ENCODE assay signal across 20 cellular contexts in the genomic region with DNA sequence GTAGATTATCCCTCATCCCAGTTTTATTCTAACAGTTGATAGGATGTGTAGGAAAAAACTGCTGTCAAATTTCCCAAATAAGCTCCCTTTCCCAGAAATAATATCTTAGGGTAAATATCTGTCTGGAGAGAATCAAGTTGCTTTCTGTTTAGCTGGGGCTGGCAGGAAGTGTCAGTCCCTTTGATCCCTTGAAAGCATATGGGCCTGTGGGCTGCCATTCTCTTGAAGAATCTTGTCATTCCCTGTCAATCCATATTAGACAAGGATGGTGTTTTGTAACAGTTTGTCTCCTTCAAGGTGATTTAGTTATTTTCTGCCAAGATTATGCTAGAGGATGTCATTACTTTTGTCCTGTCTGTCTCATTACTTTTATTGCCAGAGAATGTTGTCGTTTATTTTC. TPM values are rescaled to one million over a fixed set of nuclear protein-coding genes. Genes with fewer than 3 reads are reported as not detected.
A peak's percentile ranks its signal among the peaks of the same experiment; 100 is the strongest.
DNase-seq lines count a peak whose midpoint lies in the region; ATAC-seq and TF ChIP-seq lines count a peak whose summit lies in the region.
"Had no signal": no experiment of that assay in that cellular context is flagged by ENCODE, and none has a peak within 500 bp of the region (broad histone marks: within the 10 kb centered on the region; RNA-seq: fewer than 3 reads in every experiment).

No MANE protein-coding gene starts in this region.

- H3K36me3 Mint-ChIP-seq in MCF 10A (ENCODE audit: insufficient read depth, unreplicated experiment) (no peaks in the 10 kb centered on the region), GM23338 (ENCODE audit: low read depth) (no peaks in the 10 kb centered on the region)
- H3K36me3 Mint-ChIP-seq: CD4-positive, CD25-positive, alpha-beta regulatory T cell had no signal

- CTCF ChIA-PET in mammary epithelial cell (lab: Charles Lee; ENCODE audit: low non-redundant PET) = no interaction called here
- CTCF ChIA-PET in MCF 10A (lab: Yijun Ruan, JAX) = interaction anchor here (1.1 kb wide), 1 partner anchor 38 kb away, joined by 3 read pairs; no protein-coding TSS in a partner anchor

- H3K36me3 ChIP-seq in mammary epithelial cell (ENCODE audit: insufficient read depth, low read length) (no peaks in the 10 kb centered on the region), GM23338 (ENCODE audit: insufficient read depth) (no peaks in the 10 kb centered on the region)
- H3K36me3 ChIP-seq: BE2C had no signal

- H3K4me2 ChIP-seq in mammary epithelial cell (ENCODE audit: insufficient read depth, low read depth, low read length) (no peak overlapping the region), GM23338 (no peak overlapping the region)

- no peak for TF ChIP-seq CTCF in mammary epithelial cell (conservative IDR thresholded peaks at IDR 0.05 in 1 of 2, IDR thresholded peaks at IDR 0.05 in 1 of 2; ENCODE audit: extremely low read depth in 1 of 2, insufficient read depth in 1 of 2, low read depth in 1 of 2, low read length in 2 of 2)
- TF ChIP-seq CTCF in MCF 10A (IDR thresholded peaks at IDR 0.05; ENCODE audit: unreplicated experiment) = no peak
- TF ChIP-seq CTCF in GM23338 (conservative IDR thresholded peaks at IDR 0.05; ENCODE audit: low read depth in 2 of 2) = no peak

- H4K20me1 ChIP-seq in mammary epithelial cell (ENCODE audit: insufficient read depth, low read length) (no peaks in the 10 kb centered on the region), GM23338 (replicated peaks; ENCODE audit: insufficient read depth) (no peaks in the 10 kb centered on the region)

- no peak for ATAC-seq in GM23338
- ATAC-seq: K562 had no signal

- 0% methylated on average over 1 of the region's 1 CpG for WGBS in mammary epithelial cell (ENCODE audit: low coverage, missing lambda C conversion rate)

- H3K9me3 Mint-ChIP-seq in MCF 10A (ENCODE audit: unreplicated experiment) (no peaks in the 10 kb centered on the region), GM23338 (no peaks in the 10 kb centered on the region)
- H3K9me3 Mint-ChIP-seq: CD8-positive, alpha-beta memory T cell; HFFc6 had no signal

- in situ Hi-C loops in mammary epithelial cell (cut with MboI; ENCODE audit: low sequenced_read_pairs in 2 of 2) = no loop called here

- POLR2A ChIA-PET in MCF 10A (lab: Yijun Ruan, JAX) = interaction anchor here (0.5 kb wide), 1 partner anchor 195 kb away, joined by 3 read pairs; no protein-coding TSS in a partner anchor

- peak overlapping the region; percentile 56 for H2AFZ ChIP-seq in mammary epithelial cell (ENCODE audit: low read depth, low read length)
- H2AFZ ChIP-seq in GM23338 = no peak overlapping the region
- H2AFZ ChIP-seq: GM23248 had no signal

- H3K4me1 ChIP-seq in mammary epithelial cell (ENCODE audit: insufficient read depth, low read length) = no peaks in the 10 kb centered on the region
- H3K4me1 ChIP-seq in GM23338 (ENCODE audit: insufficient read depth) = peaks cover 11% of the 10 kb centered on the region; the same call in 1 of the 2 replicates
- H3K4me1 ChIP-seq: BE2C had no signal

- H3K4me3 ChIP-seq in mammary epithelial cell (replicated peaks in 1 of 3; ENCODE audit: insufficient read depth in 1 of 3, low read depth in 2 of 3, low read length in 3 of 3) (no peak overlapping the region), GM23338 (no peak overlapping the region)
- H3K4me3 ChIP-seq: GM23248, K562 had no signal

- BruUV-seq in mammary epithelial cell (replicated peaks; lab: Mats Ljungman, UMichigan) (no TSS peak), MCF 10A (replicated peaks; lab: Mats Ljungman, UMichigan) (no TSS peak)

- H3K9me3 ChIP-seq in mammary epithelial cell (replicated peaks; ENCODE audit: insufficient read depth, low read length) = no peaks in the 10 kb centered on the region
- H3K9me3 ChIP-seq: BE2C had no signal

- intact Hi-C loops in mammary epithelial cell (cut with micrococcal nuclease) (no loop called here), MCF 10A (cut with micrococcal nuclease) (no loop called here)

- H3K27ac Mint-ChIP-seq in MCF 10A (ENCODE audit: low read depth, unreplicated experiment) = no peak overlapping the region
- H3K27ac Mint-ChIP-seq in GM23338 = no peak overlapping the region
- H3K27ac Mint-ChIP-seq: CD4-positive, CD25-positive, alpha-beta regulatory T cell; CD8-positive, alpha-beta memory T cell; HFFc6 had no signal

- H3K9ac ChIP-seq in mammary epithelial cell (ENCODE audit: insufficient read depth, low read length) = no peak overlapping the region
- H3K9ac ChIP-seq: GM23248 had no signal

- H3K4me3 Mint-ChIP-seq in MCF 10A (ENCODE audit: unreplicated experiment) = no peak overlapping the region
- H3K4me3 Mint-ChIP-seq in GM23338 = no peak overlapping the region
- H3K4me3 Mint-ChIP-seq: CD4-positive, CD25-positive, alpha-beta regulatory T cell; CD8-positive, alpha-beta memory T cell; HFFc6 had no signal

- H3F3A ChIP-seq in GM23338 (replicated peaks; ENCODE audit: low read depth) = no peaks in the 10 kb centered on the region

- dilution Hi-C loops in mammary epithelial cell (cut with HindIII; ENCODE audit: low sequenced_read_pairs) = no loop called here

- H3K9me2 ChIP-seq in GM23338 (ENCODE audit: insufficient read depth) = no peaks in the 10 kb centered on the region

- H3K27me3 Mint-ChIP-seq in MCF 10A (ENCODE audit: insufficient read depth, unreplicated experiment) = no peaks in the 10 kb centered on the region
- H3K27me3 Mint-ChIP-seq in GM23338 (ENCODE audit: insufficient read depth, low read depth, poor library complexity) = no peaks in the 10 kb centered on the region
- H3K27me3 Mint-ChIP-seq: CD4-positive, CD25-positive, alpha-beta regulatory T cell had no signal

- H3K79me2 ChIP-seq in mammary epithelial cell (ENCODE audit: insufficient read depth, low read length) = no peaks in the 10 kb centered on the region
- no peaks in the 10 kb centered on the region for H3K79me2 ChIP-seq in GM23338 (replicated peaks; ENCODE audit: insufficient read depth)

- DNase-seq in mammary epithelial cell (no peak), MCF 10A (ENCODE audit: unreplicated experiment) (no peak), GM23338 (ENCODE audit: low spot score) (peak; percentile 23), SW480 (ENCODE audit: low spot score) (peak; percentile 13), NCI-H2029 treated with DMSO at 0.1 percent for 48 hours (lab: John Stamatoyannopoulos, UW) (no peak), EL (no peak), NCI-H1048 (lab: John Stamatoyannopoulos, UW) (no peak)
- DNase-seq: ACHN; BE2C; C1 segment of cervical spinal cord; CD4-positive, CD25-positive, alpha-beta regulatory T cell; CD8-positive, alpha-beta memory T cell; COR-L47; DMS153; GDM1; GM23248; HCEC 1CT; HFFc6; IMR-90 had no signal

- no peak overlapping the region for H3K27ac ChIP-seq in mammary epithelial cell (ENCODE audit: insufficient read depth, low read depth, low read length)
- no peak overlapping the region for H3K27ac ChIP-seq in GM23338 (ENCODE audit: low read depth)
- H3K27ac ChIP-seq: GM23248 had no signal

- H3K27me3 ChIP-seq in mammary epithelial cell (ENCODE audit: insufficient read depth, low read length) = no peaks in the 10 kb centered on the region
- H3K27me3 ChIP-seq in GM23338 (ENCODE audit: insufficient read depth) = no peaks in the 10 kb centered on the region
- H3K27me3 ChIP-seq: BE2C had no signal

- H3K4me1 Mint-ChIP-seq in MCF 10A (ENCODE audit: insufficient read depth, unreplicated experiment) (no peaks in the 10 kb centered on the region), GM23338 (peaks cover 7% of the 10 kb centered on the region; the same call in 2 of the 3 replicates)

RNA-seq across cellular contexts. Expression of gene UBE2E3, which starts 37.1 kb away (rescaled TPM):
- total RNA-seq in mammary epithelial cell (10 to 100 TPM; 65.0 to 86.3 TPM), MCF 10A (2022) (69.0 and 69.3 TPM in 2 replicates)
- polyA plus RNA-seq in mammary epithelial cell (97.5 TPM), GM23338 (2016; fragmentation: Nextera tagmentation; extraction: Ambion mirVana) (111 and 124 TPM in 2 replicates)
- 60.2 TPM for polyA minus RNA-seq in mammary epithelial cell
- 84.9 and 112 TPM in 2 replicates for total RNA-seq in GM23338 (2014; rRNA removed; shearing (Covaris generic))

Comparison
In these comparisons a context has a peak if more than half of its experiments do, and no peak if none do; other contexts are left out.
1. DNase-seq: peak in GM23338 (single experiment) and SW480 (single experiment); none in mammary epithelial cell (single experiment), MCF 10A (single experiment), NCI-H2029 treated with DMSO at 0.1 percent for 48 hours (single experiment), EL (single experiment) and NCI-H1048 (single experiment).